In genomic region chr3:43030162-43030935, GRCh38 we compare ENCODE assay signal across 35 cellular contexts. TPM values are rescaled to one million over a fixed set of nuclear protein-coding genes. Genes with fewer than 3 reads are reported as not detected.
"Had no signal": no experiment of that assay in that cellular context is flagged by ENCODE, and none has a peak within 500 bp of the region (broad histone marks: within the 10 kb centered on the region; RNA-seq: fewer than 3 reads in every experiment).

No MANE protein-coding gene starts in this region.

- H3K27ac Mint-ChIP-seq: activated CD4-positive, alpha-beta memory T cell treated with anti-CD3 and anti-CD28 coated beads, Interleukin-2, amount 10 ng/mL, durations not matched to agents 7 days and 5 days; activated naive CD4-positive, alpha-beta T cell treated with anti-CD3 and anti-CD28 coated beads, Interleukin-2, amount 10 ng/mL, durations not matched to agents 7 days and 5 days; activated naive CD8-positive, alpha-beta T cell; activated naive CD8-positive, alpha-beta T cell treated with anti-CD3 and anti-CD28 coated beads, Interleukin-2, amount 50 U/mL, for 24 hours; T-cell; T-helper 17 cell had no signal

- H3K4me1 Mint-ChIP-seq: activated CD4-positive, alpha-beta memory T cell treated with anti-CD3 and anti-CD28 coated beads, Interleukin-2, amount 10 ng/mL, durations not matched to agents 7 days and 5 days had no signal

- H3K27me3 ChIP-seq: brain microvascular endothelial cell, Peyer's patch had no signal

- H3K4me3 ChIP-seq: Peyer's patch had no signal

- H3K36me3 Mint-ChIP-seq: activated naive CD4-positive, alpha-beta T cell treated with anti-CD3 and anti-CD28 coated beads, Interleukin-2, amount 10 ng/mL, durations not matched to agents 7 days and 5 days; activated naive CD8-positive, alpha-beta T cell; T-cell had no signal

- DNase-seq: activated CD4-positive, alpha-beta memory T cell treated with anti-CD3 and anti-CD28 coated beads, Interleukin-2, amount 10 ng/mL, durations not matched to agents 7 days and 5 days; activated CD4-positive, alpha-beta T cell treated with anti-CD3 and anti-CD28 coated beads for 1 hour; activated CD4-positive, alpha-beta T cell treated with anti-CD3 and anti-CD28 coated beads for 48 hours; activated CD4-positive, CD25-positive, alpha-beta regulatory T cell; activated effector memory CD4-positive, alpha-beta T cell treated with Interleukin-2 at 50 U/mL for 16 hours; activated naive CD4-positive, alpha-beta T cell treated with anti-CD3 and anti-CD28 coated beads, Interleukin-2, amount 10 ng/mL, durations not matched to agents 7 days and 5 days; activated naive CD8-positive, alpha-beta T cell treated with anti-CD3 and anti-CD28 coated beads, Interleukin-2, amount 50 U/mL, for 24 hours; activated T-cell treated with anti-CD3 and anti-CD28 coated beads, Interleukin-2, amount 50 U/mL, for 48 hours; aorta; brain microvascular endothelial cell; KG1; MM.1S; MV-4-11; NCI-H1092; NCI-H1436 treated with DMSO at 0.1 percent for 48 hours; NCI-H1694 treated with DMSO at 0.1 percent for 48 hours; NCI-H2029; NCI-H345; NCI-H526; NCI-H748 treated with DMSO at 0.1 percent for 48 hours; NK-92 treated with Interleukin-12 subunit alpha and Interleukin-12 subunit beta, amount 100 ng/mL, for 24 hours; PC-3; Peyer's patch; RPMI8226; SIG-M5; T-cell; T-helper 17 cell; T-helper 9 cell; WERI-Rb-1 had no signal

- H3K27ac ChIP-seq: brain microvascular endothelial cell, Peyer's patch, WERI-Rb-1 had no signal

- H3K4me1 ChIP-seq: Peyer's patch had no signal

- H3K9me3 ChIP-seq: Peyer's patch had no signal

- H3K27me3 Mint-ChIP-seq: activated naive CD8-positive, alpha-beta T cell; activated naive CD8-positive, alpha-beta T cell treated with anti-CD3 and anti-CD28 coated beads, Interleukin-2, amount 50 U/mL, for 24 hours; central memory CD8-positive, alpha-beta T cell; T-cell had no signal

- H3K9me3 Mint-ChIP-seq: activated CD4-positive, alpha-beta memory T cell treated with anti-CD3 and anti-CD28 coated beads, Interleukin-2, amount 10 ng/mL, durations not matched to agents 7 days and 5 days; activated naive CD4-positive, alpha-beta T cell treated with anti-CD3 and anti-CD28 coated beads, Interleukin-2, amount 10 ng/mL, durations not matched to agents 7 days and 5 days; central memory CD8-positive, alpha-beta T cell; T-cell had no signal

- H3K4me3 Mint-ChIP-seq: activated CD4-positive, alpha-beta memory T cell treated with anti-CD3 and anti-CD28 coated beads, Interleukin-2, amount 10 ng/mL, durations not matched to agents 7 days and 5 days; activated naive CD4-positive, alpha-beta T cell treated with anti-CD3 and anti-CD28 coated beads, Interleukin-2, amount 10 ng/mL, durations not matched to agents 7 days and 5 days; activated naive CD8-positive, alpha-beta T cell; activated naive CD8-positive, alpha-beta T cell treated with anti-CD3 and anti-CD28 coated beads, Interleukin-2, amount 50 U/mL, for 24 hours; central memory CD8-positive, alpha-beta T cell; T-cell; T-helper 17 cell had no signal

- H3K36me3 ChIP-seq: brain microvascular endothelial cell, Peyer's patch, WERI-Rb-1 had no signal

RNA-seq across cellular contexts. Expression of gene GASK1A, which starts 51.2 kb away (rescaled TPM):
- total RNA-seq: activated CD4-positive, alpha-beta memory T cell treated with anti-CD3 and anti-CD28 coated beads, Interleukin-2, amount 10 ng/mL, durations not matched to agents 7 days and 5 days; activated CD8-positive, alpha-beta memory T cell treated with anti-CD3 and anti-CD28 coated beads for 36 hours; LHCN-M2; NCI-H460; SK-MEL-5; T-helper 17 cell had no signal
